In the genomic region with DNA sequence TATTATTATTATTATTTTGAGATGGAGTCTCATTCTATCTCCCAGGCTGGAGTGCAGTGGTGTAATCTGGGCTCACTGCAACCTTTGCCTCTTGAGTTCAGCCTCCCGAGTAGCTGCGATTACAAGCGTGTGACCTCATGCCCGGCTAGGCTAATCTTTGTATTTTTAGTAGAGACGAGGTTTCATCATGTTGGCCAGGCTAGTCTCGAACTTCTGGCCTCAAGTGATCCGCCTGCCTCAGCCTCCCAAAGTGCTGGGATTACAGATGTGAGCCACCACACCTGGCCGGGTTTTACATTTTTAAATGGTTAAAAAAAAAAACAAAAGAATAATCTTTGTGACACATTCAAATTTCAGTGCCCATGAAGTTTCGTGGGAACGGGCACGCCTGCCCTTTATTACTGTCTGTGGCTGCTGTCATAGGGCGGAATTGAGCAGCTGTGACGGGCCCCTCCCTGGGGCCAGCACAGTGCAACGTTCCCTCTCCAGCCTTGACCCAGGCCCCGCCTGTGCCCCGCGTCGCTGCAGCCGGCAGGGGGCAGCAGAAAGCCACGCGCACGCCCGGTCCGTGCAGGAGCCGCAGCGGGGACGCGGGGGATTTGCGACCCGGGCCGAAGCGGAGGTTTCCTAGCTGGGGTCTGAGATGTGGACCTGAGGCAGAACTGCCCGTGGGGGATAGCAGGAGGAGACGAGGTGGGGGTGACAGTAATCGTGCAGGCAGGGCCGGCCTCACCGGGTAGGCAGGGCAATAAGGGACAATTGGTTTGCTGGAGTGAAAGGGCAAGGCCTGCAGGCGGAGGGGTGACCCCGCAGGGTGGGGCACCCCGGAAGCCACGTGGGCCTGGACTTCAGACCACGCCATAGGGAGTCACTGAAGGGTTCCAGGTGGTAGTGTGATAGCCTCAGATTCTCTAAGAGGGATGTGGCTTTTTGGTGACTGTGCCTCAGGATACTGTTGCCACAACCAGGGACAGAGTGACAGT, we compare ENCODE assay signal across 8 cellular contexts. TPM values are rescaled to one million over a fixed set of nuclear protein-coding genes. Genes with fewer than 3 reads are reported as not detected.
DNase-seq lines count a peak whose midpoint lies in the region; ATAC-seq and TF ChIP-seq lines count a peak whose summit lies in the region.

No MANE protein-coding gene starts in this region.

- no peaks in the 10 kb centered on the region for H3K9me3 Mint-ChIP-seq in nephron
- no peaks in the 10 kb centered on the region for H3K9me3 Mint-ChIP-seq in stimulated activated naive CD8-positive, alpha-beta T cell treated with anti-CD3 and anti-CD28 coated beads, Interleukin-15, Interleukin-2, amounts not matched to agents 100 ng/mL and 50 ng/mL, for 24 hours

- TF ChIP-seq CTCF in Peyer's patch (IDR thresholded peaks at IDR 0.05) (peak; percentile 88 to 100 (median 99)), nephron (IDR thresholded peaks at IDR 0.05; ENCODE audit: unreplicated experiment in 3 of 3) (peak; percentile 97 to 99 (median 98))

- H3K4me1 ChIP-seq in Peyer's patch = peaks cover 0 to 53% (median 18%) of the 10 kb centered on the region in 4 donors

- H3K27me3 ChIP-seq in Peyer's patch = no peaks in the 10 kb centered on the region

- ATAC-seq in GM21360 (IDR thresholded peaks at IDR 0.05; ENCODE audit: unreplicated experiment) = peak; percentile 95

- peak overlapping the region; percentile 62 to 78 (median 63) for H3K4me3 Mint-ChIP-seq in nephron
- H3K4me3 Mint-ChIP-seq in stimulated activated naive CD8-positive, alpha-beta T cell treated with anti-CD3 and anti-CD28 coated beads, Interleukin-15, Interleukin-2, amounts not matched to agents 100 ng/mL and 50 ng/mL, for 24 hours = peak overlapping the region; percentile 60

- H3K4me3 ChIP-seq in Peyer's patch = peak overlapping the region in 3 of 4 donors; percentile 41 to 51 (median 49)

- H3K27me3 Mint-ChIP-seq in nephron (ENCODE audit: low read depth) = no peaks in the 10 kb centered on the region
- no peaks in the 10 kb centered on the region for H3K27me3 Mint-ChIP-seq in stimulated activated naive CD8-positive, alpha-beta T cell treated with anti-CD3 and anti-CD28 coated beads, Interleukin-15, Interleukin-2, amounts not matched to agents 100 ng/mL and 50 ng/mL, for 24 hours

- H3K36me3 ChIP-seq in Peyer's patch = no peaks in the 10 kb centered on the region

- peak in 1 of 2 donors; percentile 57 for TF ChIP-seq POLR2A in Peyer's patch (IDR thresholded peaks at IDR 0.05)

- in situ Hi-C loops in Caki2 (cut with HindIII; ENCODE audit: low pct_unique_long_range_greater_than_20kb, low sequenced_read_pairs) = no loop called here

- DNase-seq in Caki2 (ENCODE audit: low read depth) = peak; percentile 75
- peak; percentile 38 for DNase-seq in HS-27A (ENCODE audit: low read depth)
- peak; percentile 76 to 96 (median 94) for DNase-seq in Peyer's patch
- DNase-seq in activated T-helper 1 cell treated with anti-CD3 and anti-CD28 coated beads, Interleukin-2, amount 50 U/mL, for 16 hours (ENCODE audit: low read depth in 1 of 2, low spot score in 1 of 2) = peak; percentile 59 to 66
- peak; percentile 45 for DNase-seq in fibroblast of peridontal ligament (ENCODE audit: extremely low read depth)

- H3K36me3 Mint-ChIP-seq in nephron (ENCODE audit: low read depth) = no peaks in the 10 kb centered on the region
- H3K36me3 Mint-ChIP-seq in stimulated activated naive CD8-positive, alpha-beta T cell treated with anti-CD3 and anti-CD28 coated beads, Interleukin-15, Interleukin-2, amounts not matched to agents 100 ng/mL and 50 ng/mL, for 24 hours (ENCODE audit: low read depth) = peaks cover 36% of the 10 kb centered on the region

- no peaks in the 10 kb centered on the region for H3K9me3 ChIP-seq in Peyer's patch

- peak overlapping the region; percentile 41 to 92 (median 82) for H3K27ac ChIP-seq in Peyer's patch

- peak overlapping the region in 1 of 3 experiments; percentile 56 for H3K27ac Mint-ChIP-seq in nephron
- H3K27ac Mint-ChIP-seq in stimulated activated naive CD8-positive, alpha-beta T cell treated with anti-CD3 and anti-CD28 coated beads, Interleukin-15, Interleukin-2, amounts not matched to agents 100 ng/mL and 50 ng/mL, for 24 hours = no peak overlapping the region

- H3K4me1 Mint-ChIP-seq in nephron = peaks cover 27% of the 10 kb centered on the region
- H3K4me1 Mint-ChIP-seq in stimulated activated naive CD8-positive, alpha-beta T cell treated with anti-CD3 and anti-CD28 coated beads, Interleukin-15, Interleukin-2, amounts not matched to agents 100 ng/mL and 50 ng/mL, for 24 hours (ENCODE audit: low read depth) = peaks cover 25% of the 10 kb centered on the region

RNA-seq across cellular contexts. Expression of a gene that starts 54.3 kb away (rescaled TPM):
- total RNA-seq in Caki2 (2014; rRNA removed; shearing (Covaris generic); ENCODE audit: low replicate concordance) = 17.4 and 24.3 TPM in 2 replicates
- 10 to 100 TPM in 3 of 4 donors, 1 to 10 TPM in 1; 4.8 to 23.1 (median 11.3) TPM for total RNA-seq in Peyer's patch

RNA-seq across cellular contexts. Expression of a gene that starts 59.6 kb away (rescaled TPM):
- 147 and 174 TPM in 2 replicates for total RNA-seq in Caki2 (2014; rRNA removed; shearing (Covaris generic); ENCODE audit: low replicate concordance)
- 100 to 1,000 TPM in 3 of 4 donors, 10 to 100 TPM in 1; 93.8 to 190 (median 146) TPM for total RNA-seq in Peyer's patch

Comparison
In these comparisons a context has a peak if more than half of its experiments do, and no peak if none do; other contexts are left out.
1. Peak in every context shown above with its lines: DNase-seq, ATAC-seq, H3K4me3 ChIP-seq and H3K27ac ChIP-seq.
2. DNase-seq: peak in every context shown above with its lines; median percentile 94 in Peyer's patch; 75 in Caki2; 62 in activated T-helper 1 cell treated with anti-CD3 and anti-CD28 coated beads, Interleukin-2, amount 50 U/mL, for 16 hours; 45 in fibroblast of peridontal ligament; 38 in HS-27A.